ENCODE assay signal across 8 cellular contexts in genomic region chrX:20139966-20140365, GRCh38. TPM values are rescaled to one million over a fixed set of nuclear protein-coding genes. Genes with fewer than 3 reads are reported as not detected.
DNase-seq lines count a peak whose midpoint lies in the region; ATAC-seq, FAIRE-seq and TF ChIP-seq lines count a peak whose summit lies in the region.

No MANE protein-coding gene starts in this region.

- H3K36me3 ChIP-seq in GM06990 (ENCODE audit: control insufficient read depth, insufficient read depth, low read length) (peaks cover 5% of the 10 kb centered on the region), SJCRH30 (peaks cover 52% of the 10 kb centered on the region)

- no peaks in the 10 kb centered on the region for H3K9me3 ChIP-seq in SJCRH30 (replicated peaks)

- peak overlapping the region; percentile 98 for H3K4me3 ChIP-seq in GM06990 (replicated peaks; ENCODE audit: low read depth, low read length)
- peak overlapping the region; percentile 97 for H3K4me3 ChIP-seq in SJCRH30
- H3K4me3 ChIP-seq in retinal pigment epithelial cell (ENCODE audit: low read length) = peak overlapping the region; percentile 97

- ATAC-seq in esophagus mucosa = peak; percentile 36
- ATAC-seq in HG03378 (IDR thresholded peaks at IDR 0.05; ENCODE audit: unreplicated experiment) = no peak

- TF ChIP-seq CTCF in GM06990 (IDR thresholded peaks at IDR 0.05; ENCODE audit: insufficient read depth, low read length, poor library complexity, severe bottlenecking) (no peak), retinal pigment epithelial cell (conservative IDR thresholded peaks at IDR 0.05; ENCODE audit: low read depth, low read length) (no peak)

- H3K4me1 ChIP-seq in SJCRH30 = peaks cover 9% of the 10 kb centered on the region; the same call in 1 of the 2 replicates

- no peak for DNase-seq in GM06990 (ENCODE audit: extremely low read depth, insufficient read length)
- DNase-seq in SJCRH30 = no peak
- DNase-seq in retinal pigment epithelial cell (ENCODE audit: low read depth) = no peak
- DNase-seq in activated CD4-positive, CD25-positive, alpha-beta regulatory T cell treated with anti-CD3 and anti-CD28 coated beads, Interleukin-2, amount 50 U/mL, for 72 hours = no peak
- no peak for DNase-seq in stimulated activated CD4-positive, alpha-beta T cell treated with anti-CD3 and anti-CD28 coated beads, Interleukin-4, amount 100 ng/mL, for 4 hours
- no peak for DNase-seq in H54 (ENCODE audit: insufficient read length, low spot score)

- no peak overlapping the region for H3K27ac ChIP-seq in SJCRH30

- H3K27me3 ChIP-seq in GM06990 (replicated peaks; ENCODE audit: control insufficient read depth, insufficient read depth, low read length) = no peaks in the 10 kb centered on the region
- no peaks in the 10 kb centered on the region for H3K27me3 ChIP-seq in SJCRH30

- no peak for FAIRE-seq in H54 (lab: Jason Lieb, UNC)

- TF ChIP-seq POLR2A in H54 (IDR thresholded peaks at IDR 0.05; ENCODE audit: low read depth, low read length) = no peak

RNA-seq across cellular contexts. Expression of gene EIF1AX, which starts 1.7 kb away (rescaled TPM):
- total RNA-seq in SJCRH30 (2014; rRNA removed; shearing (Covaris generic)) = 176 and 207 TPM in 2 replicates
- 81.6 TPM for total RNA-seq in esophagus mucosa

RNA-seq across cellular contexts. Expression of gene MAP7D2, which starts 23.3 kb away (rescaled TPM):
- 0.05 and 0.08 TPM in 2 replicates for total RNA-seq in SJCRH30 (2014; rRNA removed; shearing (Covaris generic))
- total RNA-seq in esophagus mucosa = 0.56 TPM
